In the genomic region with DNA sequence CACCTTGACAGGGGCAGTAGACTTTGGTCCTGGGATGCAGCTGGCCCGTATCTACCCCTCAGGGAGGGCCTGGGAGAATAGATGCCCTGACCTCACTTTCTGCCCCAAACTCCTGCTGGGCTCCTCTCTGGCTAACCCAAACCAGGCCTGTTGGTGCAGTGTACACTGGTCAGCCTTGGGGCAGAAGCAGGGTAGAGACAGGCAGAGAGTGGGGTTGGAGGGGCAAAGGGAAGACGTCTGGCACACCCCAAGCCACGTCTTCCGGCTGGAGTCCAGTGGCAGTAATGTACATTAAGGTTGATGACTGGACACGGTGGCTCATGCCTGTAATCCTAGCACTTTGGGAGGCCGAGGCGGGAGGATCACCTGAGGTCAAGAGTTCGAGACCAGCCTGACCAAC, we compare ENCODE assay signal across 16 cellular contexts. TPM values are rescaled to one million over a fixed set of nuclear protein-coding genes. Genes with fewer than 3 reads are reported as not detected.
A peak's percentile ranks its signal among the peaks of the same experiment; 100 is the strongest.
DNase-seq lines count a peak whose midpoint lies in the region; ATAC-seq and TF ChIP-seq lines count a peak whose summit lies in the region.
"Had no signal": no experiment of that assay in that cellular context is flagged by ENCODE, and none has a peak within 500 bp of the region (broad histone marks: within the 10 kb centered on the region; RNA-seq: fewer than 3 reads in every experiment).

No MANE protein-coding gene starts in this region.

- peak overlapping the region; percentile 37 for H3K27ac ChIP-seq in RWPE1
- H3K27ac ChIP-seq in cingulate gyrus (ENCODE audit: low read depth, low read length) = peak overlapping the region; percentile 19
- H3K27ac ChIP-seq in temporal lobe (ENCODE audit: low read depth, low read length) = peak overlapping the region; percentile 44
- no peak overlapping the region for H3K27ac ChIP-seq in vagina
- H3K27ac ChIP-seq: BLaER1 had no signal

- CTCF ChIA-PET in RWPE1 (lab: Yijun Ruan, JAX) = no interaction called here

- H3K9me3 ChIP-seq in vagina = no peaks in the 10 kb centered on the region
- H3K9me3 ChIP-seq: BLaER1 had no signal

- H3K27me3 ChIP-seq in vagina = no peaks in the 10 kb centered on the region
- H3K27me3 ChIP-seq: BLaER1 had no signal

- no peak for TF ChIP-seq POLR2A in vagina (IDR thresholded peaks at IDR 0.05)

- no peak overlapping the region for H3K4me3 ChIP-seq in vagina
- H3K4me3 ChIP-seq: BLaER1, GM23338 had no signal

- H3K36me3 ChIP-seq in vagina = peaks cover 0 to 86% of the 10 kb centered on the region in 2 donors

- POLR2A ChIA-PET in RWPE1 (lab: Yijun Ruan, JAX; ENCODE audit: low non-redundant PET) = no interaction called here

- DNase-seq in RWPE1 (ENCODE audit: low spot score) (no peak), posterior vena cava (ENCODE audit: low spot score) (peak; percentile 26), vagina (ENCODE audit: extremely low spot score in 2 of 2) (no peak), NOMO-1 treated with dmso at 0.1 percent for 144 hours (lab: John Stamatoyannopoulos, UW; ENCODE audit: unreplicated experiment) (no peak)
- DNase-seq: 8988T; Calu3; CD8-positive, alpha-beta T cell; DMS79 treated with DMSO at 0.1 percent for 48 hours; GF-D8; HCEC 1CT had no signal

- H3K4me1 ChIP-seq in vagina = peaks cover 17% of the 10 kb centered on the region

- ATAC-seq in esophagus mucosa = no peak
- ATAC-seq: CD8-positive, alpha-beta T cell had no signal

- TF ChIP-seq CTCF in RWPE1 (conservative IDR thresholded peaks at IDR 0.05; ENCODE audit: low read depth) (no peak), vagina (IDR thresholded peaks at IDR 0.05) (no peak)

- intact Hi-C loops in posterior vena cava (cut with DNase I) (no loop called here), vagina (cut with DNase I) (no loop called here)

RNA-seq across cellular contexts. Expression of a gene that starts 9.3 kb away (rescaled TPM):
- total RNA-seq in posterior vena cava (10 to 100 TPM; 25.2 to 26.0 TPM), temporal lobe (147 TPM), vagina (71.5 TPM), esophagus mucosa (220 TPM)

RNA-seq across cellular contexts. Expression of a gene that starts 14.3 kb away (rescaled TPM):
- 10 to 100 TPM; 27.2 to 37.8 TPM for total RNA-seq in posterior vena cava
- 20.7 TPM for total RNA-seq in temporal lobe
- total RNA-seq in vagina = 16.7 TPM
- 23.9 TPM for total RNA-seq in esophagus mucosa

RNA-seq across cellular contexts. Expression of a gene that starts 20.4 kb away (rescaled TPM):
- total RNA-seq in posterior vena cava (10 to 100 TPM; 13.8 to 17.8 TPM), temporal lobe (23.4 TPM), vagina (18.9 TPM), esophagus mucosa (26.3 TPM)

RNA-seq across cellular contexts. Expression of a gene that starts 38.3 kb away (rescaled TPM):
- total RNA-seq in posterior vena cava (under 1 TPM in 1 of 2 donors, not detected in 1; 0.29 TPM), temporal lobe (not detected), vagina (not detected), esophagus mucosa (9.0 TPM)
- total RNA-seq: A673; CD8-positive, alpha-beta T cell; GM23338 had no signal

RNA-seq across cellular contexts. Expression of a gene that starts 47.1 kb away (rescaled TPM):
- total RNA-seq in posterior vena cava (not detected), temporal lobe (not detected), vagina (0.49 TPM), esophagus mucosa (1.00 TPM)
- total RNA-seq: A673; CD8-positive, alpha-beta T cell; GM23338 had no signal
